In genomic region chr7:90187507-90188050, GRCh38 we compare ENCODE assay signal across 18 cellular contexts. TPM values are rescaled to one million over a fixed set of nuclear protein-coding genes. Genes with fewer than 3 reads are reported as not detected.
DNase-seq lines count a peak whose midpoint lies in the region; ATAC-seq, FAIRE-seq and TF ChIP-seq lines count a peak whose summit lies in the region.
"Had no signal": no experiment of that assay in that cellular context is flagged by ENCODE, and none has a peak within 500 bp of the region (broad histone marks: within the 10 kb centered on the region; RNA-seq: fewer than 3 reads in every experiment).

No MANE protein-coding gene starts in this region.

- no peaks in the 10 kb centered on the region for H3K4me1 Mint-ChIP-seq in stimulated activated naive CD8-positive, alpha-beta T cell treated with anti-CD3 and anti-CD28 coated beads, Interleukin-15, amount 100 ng/mL, for 72 hours
- H3K4me1 Mint-ChIP-seq in GM23338: no peaks in the 10 kb centered on the region
- H3K4me1 Mint-ChIP-seq in activated CD4-positive, alpha-beta T cell treated with anti-CD3 and anti-CD28 coated beads, Interleukin-2, amount 10 ng/mL, durations not matched to agents 24 days and 14 days: no peaks in the 10 kb centered on the region
- H3K4me1 Mint-ChIP-seq: CD4-positive, CD25-positive, alpha-beta regulatory T cell; H9 had no signal

- peaks cover 15 to 23% of the 10 kb centered on the region in 2 donors for H3K9me3 Mint-ChIP-seq in stimulated activated naive CD8-positive, alpha-beta T cell treated with anti-CD3 and anti-CD28 coated beads, Interleukin-15, amount 100 ng/mL, for 72 hours
- peaks cover 43% of the 10 kb centered on the region for H3K9me3 Mint-ChIP-seq in GM23338
- H3K9me3 Mint-ChIP-seq in activated CD4-positive, alpha-beta T cell treated with anti-CD3 and anti-CD28 coated beads, Interleukin-2, amount 10 ng/mL, durations not matched to agents 24 days and 14 days: peaks cover 6% of the 10 kb centered on the region

- H3K9me3 ChIP-seq in HCT116 (ENCODE audit: control insufficient read depth in 1 of 2, insufficient read depth in 1 of 2, low read depth in 1 of 2, low read length in 2 of 2) (no peaks in the 10 kb centered on the region), K562 (replicated peaks; ENCODE audit: control insufficient read depth, insufficient read depth, low read depth, low read length) (no peaks in the 10 kb centered on the region)

- H3K27ac Mint-ChIP-seq in stimulated activated naive CD8-positive, alpha-beta T cell treated with anti-CD3 and anti-CD28 coated beads, Interleukin-15, amount 100 ng/mL, for 72 hours: no peak overlapping the region
- no peak overlapping the region for H3K27ac Mint-ChIP-seq in GM23338
- H3K27ac Mint-ChIP-seq in activated CD4-positive, alpha-beta T cell treated with anti-CD3 and anti-CD28 coated beads, Interleukin-2, amount 10 ng/mL, durations not matched to agents 24 days and 14 days: no peak overlapping the region
- H3K27ac Mint-ChIP-seq: CD4-positive, CD25-positive, alpha-beta regulatory T cell; H9 had no signal

- peaks cover 0 to 6% of the 10 kb centered on the region in 2 experiments; a peak in 2 of 4 replicates for H3K4me1 ChIP-seq in HCT116 (ENCODE audit: control insufficient read depth in 1 of 2, insufficient read depth in 2 of 2, low read length in 2 of 2)
- H3K4me1 ChIP-seq in K562 (replicated peaks in 1 of 2; ENCODE audit: control insufficient read depth in 2 of 2, insufficient read depth in 2 of 2, low read length in 2 of 2): no peaks in the 10 kb centered on the region
- H3K4me1 ChIP-seq in GM23338 (ENCODE audit: insufficient read depth): no peaks in the 10 kb centered on the region
- H3K4me1 ChIP-seq: BLaER1 treated with 17β-estradiol and CSF1 and Interleukin-3, amounts not matched to agents 10 nM and 100 nM had no signal

- RAD21 ChIA-PET in HCT116 (lab: Charles Lee; ENCODE audit: low non-redundant PET in 1 of 2, low total read pairs in 2 of 2, uncharacterized antibody in 2 of 2, unreplicated experiment in 2 of 2): no interaction called here

- TF ChIP-seq EP300 in K562 (IDR thresholded peaks at IDR 0.05; ENCODE audit: low read length): no peak

- no peaks in the 10 kb centered on the region for H3K36me3 ChIP-seq in HCT116 (ENCODE audit: control insufficient read depth in 1 of 2, insufficient read depth in 2 of 2, low read length in 2 of 2)
- no peaks in the 10 kb centered on the region for H3K36me3 ChIP-seq in K562 (ENCODE audit: control insufficient read depth, insufficient read depth, low read length)
- peaks cover 17% of the 10 kb centered on the region for H3K36me3 ChIP-seq in GM23338 (ENCODE audit: insufficient read depth)
- H3K36me3 ChIP-seq: BLaER1 treated with 17β-estradiol and CSF1 and Interleukin-3, amounts not matched to agents 10 nM and 100 nM had no signal

- ATAC-seq in stimulated activated naive CD8-positive, alpha-beta T cell treated with anti-CD3 and anti-CD28 coated beads, Interleukin-15, Interleukin-2, amounts not matched to agents 100 U/mL and 50 U/mL, for 24 hours: peak; percentile 28
- no peak for ATAC-seq in stimulated activated naive CD8-positive, alpha-beta T cell treated with anti-CD3 and anti-CD28 coated beads, Interleukin-15, amount 100 ng/mL, for 72 hours
- ATAC-seq in HCT116 (no peak), K562 (no peak), GM23338 (no peak), HG03095 (IDR thresholded peaks at IDR 0.05; ENCODE audit: unreplicated experiment) (no peak)

- H2AFZ ChIP-seq in HCT116 (ENCODE audit: low read depth, low read length, poor library complexity, severe bottlenecking) (peak overlapping the region; percentile 36), K562 (ENCODE audit: low read depth, low read length) (no peak overlapping the region), GM23338 (no peak overlapping the region)

- no peaks in the 10 kb centered on the region for H3F3A ChIP-seq in GM23338 (replicated peaks; ENCODE audit: low read depth)

- H3K9me2 ChIP-seq in HCT116 (ENCODE audit: insufficient read depth) (no peaks in the 10 kb centered on the region), GM23338 (ENCODE audit: insufficient read depth) (no peaks in the 10 kb centered on the region)

- H3K27ac ChIP-seq in HCT116 (ENCODE audit: low read depth, low read length) (no peak overlapping the region), K562 (ENCODE audit: extremely low read depth, low read depth, low read length) (no peak overlapping the region), GM23338 (ENCODE audit: low read depth) (no peak overlapping the region)
- H3K27ac ChIP-seq: BLaER1 treated with 17β-estradiol and CSF1 and Interleukin-3, amounts not matched to agents 10 nM and 100 nM had no signal

- H3K4me2 ChIP-seq in HCT116 (ENCODE audit: low read length) (no peak overlapping the region), K562 (ENCODE audit: insufficient read depth, low read length) (no peak overlapping the region), GM23338 (no peak overlapping the region)
- H3K4me2 ChIP-seq: BLaER1 treated with 17β-estradiol and CSF1 and Interleukin-3, amounts not matched to agents 10 nM and 100 nM had no signal

- H3K36me3 Mint-ChIP-seq in GM23338 (ENCODE audit: low read depth): peaks cover 17% of the 10 kb centered on the region; the same call in 2 of the 3 replicates
- H3K36me3 Mint-ChIP-seq in activated CD4-positive, alpha-beta T cell treated with anti-CD3 and anti-CD28 coated beads, Interleukin-2, amount 10 ng/mL, durations not matched to agents 24 days and 14 days (ENCODE audit: low read depth): no peaks in the 10 kb centered on the region
- H3K36me3 Mint-ChIP-seq: CD4-positive, CD25-positive, alpha-beta regulatory T cell had no signal

- TF ChIP-seq RAD21 in HCT116 (IDR thresholded peaks at IDR 0.05; ENCODE audit: low read depth): no peak
- no peak for TF ChIP-seq RAD21 in K562 (CRISPR knock-in tag; conservative IDR thresholded peaks at IDR 0.05 in 1 of 2, IDR thresholded peaks at IDR 0.05 in 1 of 2)

- TF ChIP-seq POLR2A in HCT116 (IDR thresholded peaks at IDR 0.05; ENCODE audit: borderline replicate concordance, extremely low read depth, insufficient read depth, insufficient read length) (no peak), K562 (conservative IDR thresholded peaks at IDR 0.05) (no peak)

- FAIRE-seq in K562 (lab: Jason Lieb, UNC): no peak
- FAIRE-seq: HepG2, HTR-8/SVneo had no signal

- POLR2A ChIA-PET in HCT116 (lab: Charles Lee) (interaction anchor here (1.3 kb wide), 1 partner anchor 9 kb away, joined by 4 read pairs; no protein-coding TSS in a partner anchor), K562 (lab: Yijun Ruan, JAX) (no interaction called here)

- no peak for DNase-seq in stimulated activated naive CD8-positive, alpha-beta T cell treated with anti-CD3 and anti-CD28 coated beads, Interleukin-15, Interleukin-2, amounts not matched to agents 100 U/mL and 50 U/mL, for 24 hours
- DNase-seq in stimulated activated naive CD8-positive, alpha-beta T cell treated with anti-CD3 and anti-CD28 coated beads, Interleukin-15, amount 100 ng/mL, for 72 hours: no peak
- no peak for DNase-seq in HCT116 (ENCODE audit: low read depth, low spot score)
- no peak for DNase-seq in K562 (ENCODE audit: extremely low read depth in 1 of 4, low spot score in 3 of 4)
- DNase-seq in GM23338 (ENCODE audit: low spot score): no peak
- no peak for DNase-seq in activated CD4-positive, alpha-beta T cell treated with anti-CD3 and anti-CD28 coated beads, Interleukin-2, amount 10 ng/mL, durations not matched to agents 24 days and 14 days
- no peak for DNase-seq in HK-2 (ENCODE audit: unreplicated experiment)
- DNase-seq: 8988T; CD4-positive, CD25-positive, alpha-beta regulatory T cell; DMS 273 treated with DMSO at 0.1 percent for 48 hours; DMS79; GOT3; H9 had no signal

- CTCF ChIA-PET in HCT116 (lab: Charles Lee) (interaction anchor here (1.6 kb wide), 1 partner anchor 24 kb away, joined by 5 read pairs; the partner anchor contains the start of gene STEAP2), K562 (lab: Yijun Ruan, JAX; ENCODE audit: low intra/inter-chr PET ratio) (no interaction called here)

- no peaks in the 10 kb centered on the region for H3K9me1 ChIP-seq in K562 (ENCODE audit: control insufficient read depth, insufficient read depth, low read length)

- intact Hi-C loops in HCT116 (cut with micrococcal nuclease): no loop called here
- intact Hi-C loops in K562 (cut with micrococcal nuclease): no loop called here
- intact Hi-C loops in activated CD4-positive, alpha-beta T cell treated with anti-CD3 and anti-CD28 coated beads, Interleukin-2, amount 10 ng/mL, durations not matched to agents 24 days and 14 days (cut with micrococcal nuclease): no loop called here

- H3K27me3 Mint-ChIP-seq in stimulated activated naive CD8-positive, alpha-beta T cell treated with anti-CD3 and anti-CD28 coated beads, Interleukin-15, amount 100 ng/mL, for 72 hours: peaks cover 10% of the 10 kb centered on the region
- H3K27me3 Mint-ChIP-seq in GM23338 (ENCODE audit: insufficient read depth, low read depth, poor library complexity): no peaks in the 10 kb centered on the region
- no peaks in the 10 kb centered on the region for H3K27me3 Mint-ChIP-seq in activated CD4-positive, alpha-beta T cell treated with anti-CD3 and anti-CD28 coated beads, Interleukin-2, amount 10 ng/mL, durations not matched to agents 24 days and 14 days
- H3K27me3 Mint-ChIP-seq: CD4-positive, CD25-positive, alpha-beta regulatory T cell had no signal

- H4K20me1 ChIP-seq in HCT116 (ENCODE audit: insufficient read depth) (no peaks in the 10 kb centered on the region), K562 (replicated peaks; ENCODE audit: control insufficient read depth, insufficient read depth, low read length) (no peaks in the 10 kb centered on the region), GM23338 (replicated peaks; ENCODE audit: insufficient read depth) (no peaks in the 10 kb centered on the region)
- H4K20me1 ChIP-seq: BLaER1 treated with 17β-estradiol and CSF1 and Interleukin-3, amounts not matched to agents 10 nM and 100 nM had no signal

- no peak overlapping the region for H3K4me3 Mint-ChIP-seq in stimulated activated naive CD8-positive, alpha-beta T cell treated with anti-CD3 and anti-CD28 coated beads, Interleukin-15, amount 100 ng/mL, for 72 hours
- no peak overlapping the region for H3K4me3 Mint-ChIP-seq in GM23338
- H3K4me3 Mint-ChIP-seq in activated CD4-positive, alpha-beta T cell treated with anti-CD3 and anti-CD28 coated beads, Interleukin-2, amount 10 ng/mL, durations not matched to agents 24 days and 14 days: no peak overlapping the region
- H3K4me3 Mint-ChIP-seq: CD4-positive, CD25-positive, alpha-beta regulatory T cell; H9 had no signal

- H3K79me2 ChIP-seq in HCT116 (ENCODE audit: insufficient read depth, low read length) (no peaks in the 10 kb centered on the region), K562 (ENCODE audit: control insufficient read depth, insufficient read depth, low read length) (no peaks in the 10 kb centered on the region), GM23338 (replicated peaks; ENCODE audit: insufficient read depth) (no peaks in the 10 kb centered on the region)

- H3K4me3 ChIP-seq in HCT116 (replicated peaks in 1 of 2; ENCODE audit: low read depth in 1 of 2, low read length in 2 of 2) (no peak overlapping the region), K562 (no peak overlapping the region), GM23338 (no peak overlapping the region)
- H3K4me3 ChIP-seq: BLaER1 treated with 17β-estradiol and CSF1 and Interleukin-3, amounts not matched to agents 10 nM and 100 nM had no signal

- in situ Hi-C loops in K562 (cut with MboI): no loop called here

- H3K27me3 ChIP-seq in HCT116 (ENCODE audit: insufficient read depth, low read length) (no peaks in the 10 kb centered on the region), K562 (ENCODE audit: control insufficient read depth in 2 of 2, insufficient read depth in 2 of 2, low read length in 2 of 2) (no peaks in the 10 kb centered on the region), GM23338 (ENCODE audit: insufficient read depth) (no peaks in the 10 kb centered on the region)
- H3K27me3 ChIP-seq: BLaER1 treated with 17β-estradiol and CSF1 and Interleukin-3, amounts not matched to agents 10 nM and 100 nM had no signal

- H3K9ac ChIP-seq in HCT116 (ENCODE audit: low read length): no peak overlapping the region
- no peak overlapping the region for H3K9ac ChIP-seq in K562 (ENCODE audit: insufficient read depth in 1 of 2, low read depth in 2 of 2, low read length in 2 of 2)
- H3K9ac ChIP-seq: BLaER1 treated with 17β-estradiol and CSF1 and Interleukin-3, amounts not matched to agents 10 nM and 100 nM had no signal

- TF ChIP-seq CTCF in HCT116 (IDR thresholded peaks at IDR 0.05 in 2 of 3, conservative IDR thresholded peaks at IDR 0.05 in 1 of 3; ENCODE audit: borderline replicate concordance in 1 of 3, insufficient read depth in 1 of 3, low read depth in 2 of 3, low read length in 2 of 3): no peak
- TF ChIP-seq CTCF in K562 (IDR thresholded peaks at IDR 0.05 in 2 of 3, conservative IDR thresholded peaks at IDR 0.05 in 1 of 3; ENCODE audit: insufficient read depth in 2 of 3, low read depth in 1 of 3, low read length in 3 of 3): no peak
- no peak for TF ChIP-seq CTCF in GM23338 (conservative IDR thresholded peaks at IDR 0.05; ENCODE audit: low read depth in 2 of 2)

- no TSS peak for BruUV-seq in HCT116 (replicated peaks; lab: Mats Ljungman, UMichigan)
- BruUV-seq in K562 (replicated peaks; lab: Mats Ljungman, UMichigan): no TSS peak

RNA-seq across cellular contexts. Expression of gene STEAP2, which starts 24.0 kb away (rescaled TPM):
- total RNA-seq in HCT116 (2021; ENCODE audit: unreplicated experiment) (13.4 TPM), K562 (2014; rRNA removed) (not detected in 2 replicates), K562 (2014; rRNA removed; fragmentation: Illumina TruSeq; extraction: Trizol) (not detected in 2 replicates), K562 (2015; rRNA removed; fragmentation: Illumina TruSeq; extraction: Trizol) (not detected in 2 replicates), K562 (2021) (0.02 and 0.04 TPM in 2 replicates)
- 2.7 and 4.9 TPM in 2 replicates for polyA plus RNA-seq in HCT116 (2012)
- total RNA-seq in K562 (2011; cell fraction: chromatin; rRNA removed; ENCODE audit: low replicate concordance): not detected in 2 replicates
- total RNA-seq in K562 (2011; cell fraction: nucleolus; rRNA removed): not detected in 2 replicates
- not detected in 2 replicates for total RNA-seq in K562 (2011; cell fraction: nucleoplasm; rRNA removed)
- polyA plus RNA-seq in K562 (2011; rRNA removed) (not detected in 2 replicates), K562 (2014; fragmentation: Illumina TruSeq; extraction: Trizol) (not detected in 2 replicates), K562 (2014; fragmentation: Nextera tagmentation; extraction: Ambion mirVana) (under 1 TPM in 1 of 2 experiments, not detected in 1; 0.03 TPM), K562 (2014; rRNA removed) (not detected in 2 replicates), GM23338 (2016; fragmentation: Nextera tagmentation; extraction: Ambion mirVana) (10.4 and 13.1 TPM in 2 replicates)
- polyA plus RNA-seq in K562 (2011; cell fraction: cytosol; rRNA removed): not detected in 2 replicates
- polyA plus RNA-seq in K562 (2011; cell fraction: nucleus; rRNA removed): not detected in 2 replicates
- polyA plus RNA-seq in K562 (2012): 0.03 and 0.10 TPM in 2 replicates
- polyA minus RNA-seq in K562 (2011; rRNA and poly(A)+ RNA removed): not detected in 2 replicates
- polyA minus RNA-seq in K562 (2011; cell fraction: cytosol; rRNA and poly(A)+ RNA removed): not detected in 2 replicates
- polyA minus RNA-seq in K562 (2011; cell fraction: nucleus; rRNA and poly(A)+ RNA removed): under 0.01 TPM in 1 of 2 replicates, not detected in the other
- 20.9 and 22.0 TPM in 2 replicates for total RNA-seq in GM23338 (2014; rRNA removed; shearing (Covaris generic))
- total RNA-seq in activated CD4-positive, alpha-beta T cell treated with anti-CD3 and anti-CD28 coated beads, Interleukin-2, amount 10 ng/mL, durations not matched to agents 24 days and 14 days: 0.02 TPM in 1 of 2 replicates, not detected in the other
- total RNA-seq: CD4-positive, CD25-positive, alpha-beta regulatory T cell had no signal
- polyA plus RNA-seq: CD4-positive, CD25-positive, alpha-beta regulatory T cell had no signal

RNA-seq across cellular contexts. Expression of gene STEAP1, which starts 33.3 kb away (rescaled TPM):
- total RNA-seq in HCT116 (2021; ENCODE audit: unreplicated experiment) (18.8 TPM), K562 (2014; rRNA removed) (4.1 and 5.1 TPM in 2 replicates), K562 (2014; rRNA removed; fragmentation: Illumina TruSeq; extraction: Trizol) (4.0 and 4.6 TPM in 2 replicates), K562 (2015; rRNA removed; fragmentation: Illumina TruSeq; extraction: Trizol) (3.9 and 5.0 TPM in 2 replicates), K562 (2021) (2.7 and 3.5 TPM in 2 replicates)
- polyA plus RNA-seq in HCT116 (2012): 8.4 and 15.2 TPM in 2 replicates
- 1.5 and 2.4 TPM in 2 replicates for total RNA-seq in K562 (2011; cell fraction: chromatin; rRNA removed; ENCODE audit: low replicate concordance)
- 1.2 and 3.0 TPM in 2 replicates for total RNA-seq in K562 (2011; cell fraction: nucleolus; rRNA removed)
- 2.7 and 3.3 TPM in 2 replicates for total RNA-seq in K562 (2011; cell fraction: nucleoplasm; rRNA removed)
- polyA plus RNA-seq in K562 (2011; rRNA removed) (0.42 and 2.9 TPM in 2 replicates), K562 (2014; fragmentation: Illumina TruSeq; extraction: Trizol) (5.3 and 5.9 TPM in 2 replicates), K562 (2014; fragmentation: Nextera tagmentation; extraction: Ambion mirVana) (1 to 10 TPM; 5.3 to 5.4 TPM), K562 (2014; rRNA removed) (4.6 and 6.8 TPM in 2 replicates), GM23338 (2016; fragmentation: Nextera tagmentation; extraction: Ambion mirVana) (14.9 and 15.0 TPM in 2 replicates)
- 0.27 and 0.45 TPM in 2 replicates for polyA plus RNA-seq in K562 (2011; cell fraction: cytosol; rRNA removed)
- polyA plus RNA-seq in K562 (2011; cell fraction: nucleus; rRNA removed): 0.28 and 0.90 TPM in 2 replicates
- polyA plus RNA-seq in K562 (2012): 3.0 and 4.8 TPM in 2 replicates
- 0.60 and 1.1 TPM in 2 replicates for polyA minus RNA-seq in K562 (2011; rRNA and poly(A)+ RNA removed)
- 1.3 TPM in 1 of 2 replicates, not detected in the other for polyA minus RNA-seq in K562 (2011; cell fraction: cytosol; rRNA and poly(A)+ RNA removed)
- 0.13 TPM in 1 of 2 replicates, not detected in the other for polyA minus RNA-seq in K562 (2011; cell fraction: nucleus; rRNA and poly(A)+ RNA removed)
- 14.7 and 17.1 TPM in 2 replicates for total RNA-seq in GM23338 (2014; rRNA removed; shearing (Covaris generic))
- total RNA-seq in activated CD4-positive, alpha-beta T cell treated with anti-CD3 and anti-CD28 coated beads, Interleukin-2, amount 10 ng/mL, durations not matched to agents 24 days and 14 days: 1.1 and 1.4 TPM in 2 replicates
- total RNA-seq: CD4-positive, CD25-positive, alpha-beta regulatory T cell; G401 had no signal
- polyA plus RNA-seq: CD4-positive, CD25-positive, alpha-beta regulatory T cell had no signal

RNA-seq across cellular contexts. Expression of gene CFAP69, which starts 57.4 kb away (rescaled TPM):
- 4.1 TPM for total RNA-seq in HCT116 (2021; ENCODE audit: unreplicated experiment)
- 1.5 and 1.6 TPM in 2 replicates for polyA plus RNA-seq in HCT116 (2012)
- total RNA-seq in K562 (2011; cell fraction: chromatin; rRNA removed; ENCODE audit: low replicate concordance): 5.7 and 9.6 TPM in 2 replicates
- total RNA-seq in K562 (2011; cell fraction: nucleolus; rRNA removed): 2.7 and 3.4 TPM in 2 replicates
- 1.7 and 2.1 TPM in 2 replicates for total RNA-seq in K562 (2011; cell fraction: nucleoplasm; rRNA removed)
- 3.2 and 5.4 TPM in 2 replicates for total RNA-seq in K562 (2014; rRNA removed)
- 1.8 and 2.4 TPM in 2 replicates for total RNA-seq in K562 (2014; rRNA removed; fragmentation: Illumina TruSeq; extraction: Trizol)
- 1.1 and 1.3 TPM in 2 replicates for total RNA-seq in K562 (2015; rRNA removed; fragmentation: Illumina TruSeq; extraction: Trizol)
- 1.3 and 2.3 TPM in 2 replicates for total RNA-seq in K562 (2021)
- polyA plus RNA-seq in K562 (2011; rRNA removed): 0.77 and 1.7 TPM in 2 replicates
- polyA plus RNA-seq in K562 (2011; cell fraction: cytosol; rRNA removed): 0.12 and 1.3 TPM in 2 replicates
- polyA plus RNA-seq in K562 (2011; cell fraction: nucleus; rRNA removed): 3.5 and 5.8 TPM in 2 replicates
- 0.86 and 1.1 TPM in 2 replicates for polyA plus RNA-seq in K562 (2012)
- polyA plus RNA-seq in K562 (2014; fragmentation: Illumina TruSeq; extraction: Trizol): 1.1 and 1.2 TPM in 2 replicates
- polyA plus RNA-seq in K562 (2014; fragmentation: Nextera tagmentation; extraction: Ambion mirVana): under 1 TPM; 0.24 to 0.84 TPM
- polyA plus RNA-seq in K562 (2014; rRNA removed): 1.5 and 5.1 TPM in 2 replicates
- polyA minus RNA-seq in K562 (2011; rRNA and poly(A)+ RNA removed): 2.4 and 2.6 TPM in 2 replicates
- polyA minus RNA-seq in K562 (2011; cell fraction: cytosol; rRNA and poly(A)+ RNA removed): 0.76 TPM in 1 of 2 replicates, not detected in the other
- 3.7 and 12.4 TPM in 2 replicates for polyA minus RNA-seq in K562 (2011; cell fraction: nucleus; rRNA and poly(A)+ RNA removed)
- total RNA-seq in GM23338 (2014; rRNA removed; shearing (Covaris generic)): 7.9 and 11.2 TPM in 2 replicates
- polyA plus RNA-seq in GM23338 (2016; fragmentation: Nextera tagmentation; extraction: Ambion mirVana): 3.1 and 4.9 TPM in 2 replicates
- total RNA-seq in activated CD4-positive, alpha-beta T cell treated with anti-CD3 and anti-CD28 coated beads, Interleukin-2, amount 10 ng/mL, durations not matched to agents 24 days and 14 days: not detected in 2 replicates
- total RNA-seq: CD4-positive, CD25-positive, alpha-beta regulatory T cell had no signal
- polyA plus RNA-seq: CD4-positive, CD25-positive, alpha-beta regulatory T cell had no signal

Comparison
In these comparisons a context has a peak if more than half of its experiments do, and no peak if none do; other contexts are left out.
1. RNA of gene STEAP2, which starts 24.0 kb away (total RNA-seq): 20.9 to 22.0 TPM in GM23338 and 13.4 TPM in HCT116 (single experiment); 0.02 TPM in activated CD4-positive, alpha-beta T cell treated with anti-CD3 and anti-CD28 coated beads, Interleukin-2, amount 10 ng/mL, durations not matched to agents 24 days and 14 days and 0.02 to 0.04 TPM in K562; every median in the first group is over 10 times any median in the second.